Comparison of ENCODE assay signal across 22 cellular contexts in the genomic region with DNA sequence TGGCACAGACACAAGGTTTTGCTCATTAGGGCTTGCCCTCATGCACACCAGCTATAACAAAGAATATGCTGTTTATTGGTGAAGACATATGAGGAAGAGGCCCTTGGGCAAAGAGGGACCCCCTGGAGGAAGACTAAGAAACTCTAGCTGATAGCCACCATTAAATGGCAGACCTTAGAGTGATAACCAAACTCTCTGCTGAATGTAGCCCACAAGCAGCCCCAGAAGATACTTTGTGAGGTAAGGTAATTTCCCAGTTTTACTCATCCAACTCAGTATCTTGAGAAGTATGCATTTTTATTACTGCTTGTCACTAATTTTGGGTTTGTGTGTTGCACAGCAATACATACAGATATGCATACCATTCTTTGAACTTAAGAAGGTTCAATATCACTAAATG.
"Had no signal": no experiment of that assay in that cellular context is flagged by ENCODE, and none has a peak within 500 bp of the region (broad histone marks: within the 10 kb centered on the region; RNA-seq: fewer than 3 reads in every experiment).

No MANE protein-coding gene starts in this region.

- H3K4me3 ChIP-seq: colonic mucosa, esophagus squamous epithelium, gastrocnemius medialis, heart right ventricle, left lung, lower lobe of right lung had no signal

- H3K27ac ChIP-seq: colonic mucosa, epithelial cell of prostate, esophagus squamous epithelium, gastrocnemius medialis, heart right ventricle, left lung, lower lobe of right lung had no signal

- ATAC-seq: effector memory CD8-positive, alpha-beta T cell; esophagus mucosa; gastrocnemius medialis; heart right ventricle; left cardiac atrium; left lung; left ventricle myocardium superior; lower lobe of right lung had no signal

- DNase-seq: colonic mucosa; cortex of kidney; effector CD8-positive, alpha-beta T cell; effector memory CD8-positive, alpha-beta T cell; endodermal cell; erythroblast; esophagus squamous epithelium; foreskin fibroblast; foreskin melanocyte; gastrocnemius medialis; glutamatergic neuron; head of caudate nucleus; heart right ventricle; hippocampal formation; left cardiac atrium; left lung; left ventricle myocardium superior; lower lobe of right lung; mesendoderm; midbrain had no signal

- H3K27me3 ChIP-seq: colonic mucosa, esophagus squamous epithelium, gastrocnemius medialis, heart right ventricle, left lung had no signal

- H3K4me1 ChIP-seq: colonic mucosa, esophagus squamous epithelium, gastrocnemius medialis, heart right ventricle, left lung, lower lobe of right lung had no signal

- H3K9me3 ChIP-seq: colonic mucosa, esophagus squamous epithelium, gastrocnemius medialis, lower lobe of right lung had no signal

- H3K36me3 ChIP-seq: colonic mucosa, esophagus squamous epithelium, gastrocnemius medialis, heart right ventricle, left lung, lower lobe of right lung had no signal
